13 cellular contexts compared by ENCODE assay signal in the genomic region with DNA sequence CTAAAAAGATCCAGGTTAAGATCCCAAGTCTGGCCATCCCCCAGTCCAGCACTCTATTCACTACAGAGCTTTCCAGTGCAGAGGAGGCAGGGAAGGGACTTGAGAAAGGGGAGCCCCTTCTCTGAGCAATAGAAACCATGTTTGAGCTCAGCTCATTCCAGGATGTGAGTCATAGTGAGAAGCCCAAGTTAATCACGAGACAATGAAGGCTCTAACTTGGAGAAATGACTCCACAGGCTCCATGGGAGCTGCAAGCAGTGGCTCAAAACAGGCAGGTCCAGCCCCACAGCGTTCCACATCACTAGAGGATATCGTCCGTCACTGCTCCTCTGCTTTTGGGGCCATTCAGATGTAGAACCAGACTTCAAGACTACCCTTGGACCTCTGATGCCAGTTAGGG. TPM values are rescaled to one million over a fixed set of nuclear protein-coding genes. Genes with fewer than 3 reads are reported as not detected.
DNase-seq lines count a peak whose midpoint lies in the region; ATAC-seq and TF ChIP-seq lines count a peak whose summit lies in the region.
"Had no signal": no experiment of that assay in that cellular context is flagged by ENCODE, and none has a peak within 500 bp of the region (broad histone marks: within the 10 kb centered on the region; RNA-seq: fewer than 3 reads in every experiment).

No MANE protein-coding gene starts in this region.

- TF ChIP-seq CTCF in colonic mucosa (IDR thresholded peaks at IDR 0.05) = no peak

- H3K4me1 Mint-ChIP-seq in T-helper 2 cell treated with Interferon-gamma antibody and Interleukin-4, amounts not matched to agents 5 μg/mL and 100 μg/mL, for 36 hours (ENCODE audit: low read depth) = peaks cover 12% of the 10 kb centered on the region

- H3K27ac ChIP-seq in colonic mucosa = no peak overlapping the region
- H3K27ac ChIP-seq: upper lobe of left lung had no signal

- peak; percentile 19 for DNase-seq in stimulated activated CD4-positive, alpha-beta T cell treated with anti-CD3 and anti-CD28 coated beads, Interleukin-15, amount 100 ng/mL, for 24 hours
- no peak for DNase-seq in stimulated activated CD4-positive, alpha-beta T cell treated with anti-CD3 and anti-CD28 coated beads, Interleukin-4, amount 100 ng/mL, for 4 hours
- peak; percentile 24 for DNase-seq in T-helper 2 cell treated with Interferon-gamma antibody and Interleukin-4, amounts not matched to agents 5 μg/mL and 100 μg/mL, for 36 hours (ENCODE audit: low spot score)
- DNase-seq in fibroblast of peridontal ligament (ENCODE audit: extremely low read depth) = peak; percentile 90
- DNase-seq in stromal cell of bone marrow (ENCODE audit: low read depth) = peak; percentile 86
- no peak for DNase-seq in GM19240 (ENCODE audit: insufficient read length, low spot score)
- no peak for DNase-seq in colonic mucosa
- DNase-seq: CD4-positive, alpha-beta T cell; central memory CD4-positive, alpha-beta T cell; NCI-H2227 treated with DMSO at 0.1 percent for 48 hours; upper lobe of left lung had no signal

- intact Hi-C loops in colonic mucosa (cut with DNase I) = no loop called here

- H3K9me3 ChIP-seq in colonic mucosa = no peaks in the 10 kb centered on the region

- no peaks in the 10 kb centered on the region for H3K36me3 ChIP-seq in colonic mucosa
- H3K36me3 ChIP-seq: upper lobe of left lung had no signal

- H3K4me3 ChIP-seq in colonic mucosa = no peak overlapping the region
- H3K4me3 ChIP-seq: upper lobe of left lung had no signal

- H3K4me3 Mint-ChIP-seq in T-helper 2 cell treated with Interferon-gamma antibody and Interleukin-4, amounts not matched to agents 5 μg/mL and 100 μg/mL, for 36 hours = no peak overlapping the region
- H3K4me3 Mint-ChIP-seq: CD4-positive, alpha-beta T cell had no signal

- H3K27me3 Mint-ChIP-seq in T-helper 2 cell treated with Interferon-gamma antibody and Interleukin-4, amounts not matched to agents 5 μg/mL and 100 μg/mL, for 36 hours (ENCODE audit: low read depth) = peaks cover 10% of the 10 kb centered on the region

- H3K36me3 Mint-ChIP-seq in T-helper 2 cell treated with Interferon-gamma antibody and Interleukin-4, amounts not matched to agents 5 μg/mL and 100 μg/mL, for 36 hours (ENCODE audit: low read depth) = no peaks in the 10 kb centered on the region

- no peak for ATAC-seq in GM21423 (IDR thresholded peaks at IDR 0.05; ENCODE audit: unreplicated experiment)
- ATAC-seq: left lobe of liver had no signal

- H3K9me3 Mint-ChIP-seq in T-helper 2 cell treated with Interferon-gamma antibody and Interleukin-4, amounts not matched to agents 5 μg/mL and 100 μg/mL, for 36 hours = peaks cover 13% of the 10 kb centered on the region

- no peaks in the 10 kb centered on the region for H3K27me3 ChIP-seq in colonic mucosa
- H3K27me3 ChIP-seq: upper lobe of left lung had no signal

- H3K4me1 ChIP-seq in colonic mucosa = no peaks in the 10 kb centered on the region
- H3K4me1 ChIP-seq: upper lobe of left lung had no signal

- no peak overlapping the region for H3K27ac Mint-ChIP-seq in T-helper 2 cell treated with Interferon-gamma antibody and Interleukin-4, amounts not matched to agents 5 μg/mL and 100 μg/mL, for 36 hours
- H3K27ac Mint-ChIP-seq: CD4-positive, alpha-beta T cell had no signal

- H3K9ac ChIP-seq in colonic mucosa (ENCODE audit: low read depth in 2 of 2, low read length in 2 of 2) = no peak overlapping the region

RNA-seq across cellular contexts. Expression of a gene that starts 59.1 kb away (rescaled TPM):
- total RNA-seq in colonic mucosa = 100 to 1,000 TPM; 133 to 182 TPM

Comparison
In these comparisons a context has a peak if more than half of its experiments do, and no peak if none do; other contexts are left out.
1. DNase-seq: peak in stimulated activated CD4-positive, alpha-beta T cell treated with anti-CD3 and anti-CD28 coated beads, Interleukin-15, amount 100 ng/mL, for 24 hours (single experiment), T-helper 2 cell treated with Interferon-gamma antibody and Interleukin-4, amounts not matched to agents 5 μg/mL and 100 μg/mL, for 36 hours (single experiment), fibroblast of peridontal ligament (single experiment) and stromal cell of bone marrow (single experiment); none in stimulated activated CD4-positive, alpha-beta T cell treated with anti-CD3 and anti-CD28 coated beads, Interleukin-4, amount 100 ng/mL, for 4 hours (0 of 2), GM19240 (single experiment) and colonic mucosa (single experiment).